ENCODE assay signal across 19 cellular contexts in the genomic region with DNA sequence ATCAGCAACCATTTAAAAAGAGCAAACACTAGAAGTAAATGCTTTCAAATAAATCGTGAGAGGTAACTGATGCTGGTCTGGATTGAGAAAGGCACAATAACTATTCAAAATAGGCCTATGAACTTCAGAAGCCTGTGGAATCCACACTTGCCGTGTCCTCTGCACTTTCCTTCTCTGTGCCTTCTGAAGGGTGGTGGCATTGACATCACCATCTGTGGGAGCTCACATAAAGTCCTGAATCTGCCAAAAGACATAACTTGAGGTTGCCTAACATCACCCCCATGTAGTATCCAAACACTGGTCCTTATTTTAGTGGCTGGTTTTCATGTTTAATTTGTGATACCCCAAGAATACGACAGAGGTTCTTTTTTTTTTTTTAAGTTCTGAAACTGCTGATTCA. TPM values are rescaled to one million over a fixed set of nuclear protein-coding genes. Genes with fewer than 3 reads are reported as not detected.
DNase-seq lines count a peak whose midpoint lies in the region; ATAC-seq and TF ChIP-seq lines count a peak whose summit lies in the region.
"Had no signal": no experiment of that assay in that cellular context is flagged by ENCODE, and none has a peak within 500 bp of the region (broad histone marks: within the 10 kb centered on the region; RNA-seq: fewer than 3 reads in every experiment).

No MANE protein-coding gene starts in this region.

- H3K4me1 ChIP-seq in Peyer's patch (peaks cover 44 to 73% (median 56%) of the 10 kb centered on the region in 4 donors), spleen (peaks cover 74 to 100% (median 93%) of the 10 kb centered on the region in 6 donors), esophagus muscularis mucosa (peaks cover 84 to 95% (median 90%) of the 10 kb centered on the region in 4 donors)

- DNase-seq in activated CD4-positive, alpha-beta T cell treated with anti-CD3 and anti-CD28 coated beads, Interleukin-2, amount 10 ng/mL, durations not matched to agents 24 days and 14 days = no peak
- no peak for DNase-seq in activated CD4-positive, alpha-beta T cell treated with anti-CD3 and anti-CD28 coated beads, Interleukin-2, amount 50 U/mL, for 48 hours
- DNase-seq in Peyer's patch = no peak
- peak; percentile 33 for DNase-seq in coronary artery (ENCODE audit: low spot score)
- DNase-seq in spleen = no peak
- no peak for DNase-seq in esophagus muscularis mucosa (ENCODE audit: extremely low spot score)
- DNase-seq in NCI-H2227 treated with DMSO at 0.1 percent for 48 hours (lab: John Stamatoyannopoulos, UW) = no peak
- DNase-seq: dermis blood vessel endothelial cell; MG63; NCI-H2081 treated with DMSO at 0.1 percent for 48 hours; NK-92 treated with Interleukin-12 subunit alpha and Interleukin-12 subunit beta, amount 100 ng/mL, for 24 hours; retina; SIG-M5; stimulated activated CD4-positive, alpha-beta T cell treated with anti-CD3 and anti-CD28 coated beads, Interleukin-2, amount 100 ng/mL, for 24 hours had no signal

- TF ChIP-seq POLR2A in Peyer's patch (IDR thresholded peaks at IDR 0.05) (no peak), spleen (IDR thresholded peaks at IDR 0.05) (no peak), esophagus muscularis mucosa (IDR thresholded peaks at IDR 0.05; ENCODE audit: low read depth) (no peak)

- H3K27me3 Mint-ChIP-seq in activated CD4-positive, alpha-beta T cell treated with anti-CD3 and anti-CD28 coated beads, Interleukin-2, amount 10 ng/mL, durations not matched to agents 24 days and 14 days = no peaks in the 10 kb centered on the region
- H3K27me3 Mint-ChIP-seq: type B pancreatic cell had no signal

- H3K9me3 ChIP-seq in Peyer's patch = no peaks in the 10 kb centered on the region
- no peaks in the 10 kb centered on the region for H3K9me3 ChIP-seq in spleen
- no peaks in the 10 kb centered on the region for H3K9me3 ChIP-seq in esophagus muscularis mucosa
- H3K9me3 ChIP-seq: ascending aorta, MG63 had no signal

- H3K36me3 Mint-ChIP-seq in activated CD4-positive, alpha-beta T cell treated with anti-CD3 and anti-CD28 coated beads, Interleukin-2, amount 10 ng/mL, durations not matched to agents 24 days and 14 days (ENCODE audit: low read depth) = peaks cover 42% of the 10 kb centered on the region
- H3K36me3 Mint-ChIP-seq: type B pancreatic cell had no signal

- H3K4me3 ChIP-seq in Peyer's patch (no peak overlapping the region), coronary artery (no peak overlapping the region), spleen (no peak overlapping the region), esophagus muscularis mucosa (no peak overlapping the region)
- H3K4me3 ChIP-seq: ascending aorta, hepatocyte, MG63 had no signal

- H3K27me3 ChIP-seq in Peyer's patch (no peaks in the 10 kb centered on the region), spleen (replicated peaks in 1 of 7) (no peaks in the 10 kb centered on the region), esophagus muscularis mucosa (no peaks in the 10 kb centered on the region)
- H3K27me3 ChIP-seq: ascending aorta, hepatocyte, MG63 had no signal

- WGBS in spleen, 5 donors = 61 to 77% (median 72%) methylated on average over 3 of the region's 3 CpGs
- 88% methylated on average over 3 of the region's 3 CpGs for WGBS in esophagus muscularis mucosa

- no peaks in the 10 kb centered on the region for H3K36me3 ChIP-seq in Peyer's patch
- H3K36me3 ChIP-seq in spleen = peaks cover 0 to 32% (median 4%) of the 10 kb centered on the region in 6 donors
- H3K36me3 ChIP-seq in esophagus muscularis mucosa = no peaks in the 10 kb centered on the region
- H3K36me3 ChIP-seq: ascending aorta had no signal

- no peaks in the 10 kb centered on the region for H3K9me3 Mint-ChIP-seq in activated CD4-positive, alpha-beta T cell treated with anti-CD3 and anti-CD28 coated beads, Interleukin-2, amount 10 ng/mL, durations not matched to agents 24 days and 14 days
- H3K9me3 Mint-ChIP-seq: nephron, type B pancreatic cell had no signal

- peaks cover 84% of the 10 kb centered on the region for H3K4me1 Mint-ChIP-seq in activated CD4-positive, alpha-beta T cell treated with anti-CD3 and anti-CD28 coated beads, Interleukin-2, amount 10 ng/mL, durations not matched to agents 24 days and 14 days

- no peak overlapping the region for H3K4me3 Mint-ChIP-seq in activated CD4-positive, alpha-beta T cell treated with anti-CD3 and anti-CD28 coated beads, Interleukin-2, amount 10 ng/mL, durations not matched to agents 24 days and 14 days
- H3K4me3 Mint-ChIP-seq: nephron had no signal

- TF ChIP-seq EP300 in esophagus muscularis mucosa (IDR thresholded peaks at IDR 0.05) = no peak

- H3K27ac Mint-ChIP-seq in activated CD4-positive, alpha-beta T cell treated with anti-CD3 and anti-CD28 coated beads, Interleukin-2, amount 10 ng/mL, durations not matched to agents 24 days and 14 days = peak overlapping the region; percentile 54
- H3K27ac Mint-ChIP-seq: nephron had no signal

- intact Hi-C loops in activated CD4-positive, alpha-beta T cell treated with anti-CD3 and anti-CD28 coated beads, Interleukin-2, amount 10 ng/mL, durations not matched to agents 24 days and 14 days (cut with micrococcal nuclease) = no loop called here
- intact Hi-C loops in spleen (cut with DNase I; ENCODE audit: low total_unique reads) = no loop called here
- intact Hi-C loops in esophagus muscularis mucosa (cut with DNase I) = no loop called here

- TF ChIP-seq CTCF in Peyer's patch (IDR thresholded peaks at IDR 0.05) (no peak), coronary artery (IDR thresholded peaks at IDR 0.05) (no peak), spleen (IDR thresholded peaks at IDR 0.05 in 8 of 11, conservative IDR thresholded peaks at IDR 0.05 in 3 of 11) (no peak), esophagus muscularis mucosa (IDR thresholded peaks at IDR 0.05) (no peak)

- no peak for ATAC-seq in HG03045 (IDR thresholded peaks at IDR 0.05; ENCODE audit: unreplicated experiment)

- H3K27ac ChIP-seq in Peyer's patch = peak overlapping the region; percentile 85 to 98 (median 91)
- H3K27ac ChIP-seq in coronary artery = no peak overlapping the region
- H3K27ac ChIP-seq in spleen = peak overlapping the region; percentile 35 to 99 (median 96)
- H3K27ac ChIP-seq in esophagus muscularis mucosa (replicated peaks in 1 of 4) = peak overlapping the region in 1 of 4 donors; percentile 9
- H3K27ac ChIP-seq: ascending aorta had no signal

RNA-seq across cellular contexts. Expression of a gene that starts 59.8 kb away (rescaled TPM):
- total RNA-seq in activated CD4-positive, alpha-beta T cell treated with anti-CD3 and anti-CD28 coated beads, Interleukin-2, amount 10 ng/mL, durations not matched to agents 24 days and 14 days = 167 and 181 TPM in 2 replicates
- 100 to 1,000 TPM in 3 of 4 donors, 10 to 100 TPM in 1; 92.7 to 152 (median 122) TPM for total RNA-seq in Peyer's patch
- 100 to 1,000 TPM; 146 to 307 (median 165) TPM for total RNA-seq in spleen
- 100 to 1,000 TPM in 1 of 3 donors, 10 to 100 TPM in 2; 57.9 to 113 (median 59.7) TPM for polyA plus RNA-seq in spleen
- total RNA-seq in esophagus muscularis mucosa = 100 to 1,000 TPM in 1 of 4 donors, 10 to 100 TPM in 3; 20.6 to 289 (median 29.6) TPM

Comparison
In these comparisons a context has a peak if more than half of its experiments do, and no peak if none do; other contexts are left out.
1. H3K27ac ChIP-seq: peak in Peyer's patch (4 of 4) and spleen (8 of 8); none in coronary artery (0 of 2).